Comparison of ENCODE assay signal across 38 cellular contexts in the genomic region with DNA sequence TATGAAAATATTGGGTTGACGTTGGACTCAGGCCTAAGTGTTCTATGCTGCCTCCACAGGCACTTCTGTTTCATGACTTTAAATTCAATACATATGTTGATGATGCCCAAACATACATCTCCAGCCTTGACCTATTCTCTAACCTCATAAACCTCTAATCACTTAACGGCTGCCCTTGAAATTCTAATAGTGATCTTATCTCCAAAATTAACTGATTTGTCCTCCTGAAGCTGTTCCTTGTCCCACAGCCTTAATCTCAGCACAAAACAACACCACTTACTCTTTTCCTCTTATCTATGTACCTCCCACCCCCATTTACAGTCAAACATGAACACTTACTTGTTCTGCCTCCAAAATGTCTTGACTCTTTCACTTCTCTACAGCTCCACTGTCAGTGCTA. TPM values are rescaled to one million over a fixed set of nuclear protein-coding genes. Genes with fewer than 3 reads are reported as not detected.
"Had no signal": no experiment of that assay in that cellular context is flagged by ENCODE, and none has a peak within 500 bp of the region (broad histone marks: within the 10 kb centered on the region; RNA-seq: fewer than 3 reads in every experiment).

No MANE protein-coding gene starts in this region.

- H3K4me3 Mint-ChIP-seq: activated CD4-positive, alpha-beta memory T cell treated with anti-CD3 and anti-CD28 coated beads, Interleukin-2, amount 10 ng/mL, durations not matched to agents 7 days and 5 days; activated CD4-positive, alpha-beta T cell treated with anti-CD3 and anti-CD28 coated beads for 36 hours; activated CD4-positive, alpha-beta T cell treated with anti-CD3 and anti-CD28 coated beads, Interleukin-2, amount 10 ng/mL, durations not matched to agents 7 days and 5 days; activated naive CD8-positive, alpha-beta T cell; activated T-cell treated with anti-CD3 and anti-CD28 coated beads, Interleukin-2, amount 50 U/mL, for 4 hours; activated T-helper 17 cell treated with anti-CD3 and anti-CD28 coated beads, Interleukin-2, amount 50 U/mL, for 72 hours; central memory CD8-positive, alpha-beta T cell; effector memory CD8-positive, alpha-beta T cell; T-helper 17 cell; T-helper 2 cell treated with Interferon-gamma antibody and Interleukin-4, amounts not matched to agents 5 μg/mL and 100 μg/mL, for 36 hours had no signal

- H3K36me3 ChIP-seq: brain microvascular endothelial cell, esophagus squamous epithelium, gastroesophageal sphincter, heart right ventricle, WERI-Rb-1 had no signal

- H3K4me2 ChIP-seq: hepatocyte had no signal

- H3K4me1 ChIP-seq: esophagus squamous epithelium, gastroesophageal sphincter, heart right ventricle had no signal

- FAIRE-seq: astrocyte, bronchial epithelial cell, endometrium, endothelial cell of umbilical vein had no signal

- H3K36me3 Mint-ChIP-seq: activated naive CD8-positive, alpha-beta T cell had no signal

- H3K9me3 ChIP-seq: esophagus squamous epithelium, gastroesophageal sphincter, heart right ventricle had no signal

- ATAC-seq: activated CD4-positive, alpha-beta T cell treated with anti-CD3 and anti-CD28 coated beads for 36 hours; activated T-cell treated with anti-CD3 and anti-CD28 coated beads, Interleukin-2, amount 50 U/mL, for 4 hours; activated T-helper 17 cell treated with anti-CD3 and anti-CD28 coated beads, Interleukin-2, amount 50 U/mL, for 72 hours; effector memory CD8-positive, alpha-beta T cell; gastroesophageal sphincter; heart right ventricle; T-helper 17 cell had no signal

- H3K4me3 ChIP-seq: esophagus squamous epithelium, gastroesophageal sphincter, heart right ventricle, hepatocyte had no signal

- H2AFZ ChIP-seq: hepatocyte had no signal

- H3K27me3 Mint-ChIP-seq: activated CD4-positive, alpha-beta memory T cell treated with anti-CD3 and anti-CD28 coated beads, Interleukin-2, amount 10 ng/mL, durations not matched to agents 7 days and 5 days; activated CD4-positive, alpha-beta T cell treated with anti-CD3 and anti-CD28 coated beads for 36 hours; activated CD4-positive, alpha-beta T cell treated with anti-CD3 and anti-CD28 coated beads, Interleukin-2, amount 10 ng/mL, durations not matched to agents 7 days and 5 days; activated naive CD8-positive, alpha-beta T cell; activated T-helper 17 cell treated with anti-CD3 and anti-CD28 coated beads, Interleukin-2, amount 50 U/mL, for 72 hours; central memory CD8-positive, alpha-beta T cell; effector memory CD8-positive, alpha-beta T cell; T-helper 17 cell had no signal

- H3K27me3 ChIP-seq: brain microvascular endothelial cell, esophagus squamous epithelium, gastroesophageal sphincter, heart right ventricle, hepatocyte had no signal

- H3K27ac ChIP-seq: brain microvascular endothelial cell, epithelial cell of prostate, esophagus squamous epithelium, gastroesophageal sphincter, heart right ventricle, hepatocyte, WERI-Rb-1 had no signal

- H3K4me1 Mint-ChIP-seq: activated CD4-positive, alpha-beta memory T cell treated with anti-CD3 and anti-CD28 coated beads, Interleukin-2, amount 10 ng/mL, durations not matched to agents 7 days and 5 days; activated CD4-positive, alpha-beta T cell treated with anti-CD3 and anti-CD28 coated beads for 36 hours; activated CD4-positive, alpha-beta T cell treated with anti-CD3 and anti-CD28 coated beads, Interleukin-2, amount 10 ng/mL, durations not matched to agents 7 days and 5 days; activated T-helper 17 cell treated with anti-CD3 and anti-CD28 coated beads, Interleukin-2, amount 50 U/mL, for 72 hours; central memory CD8-positive, alpha-beta T cell; T-helper 17 cell had no signal

- H3K27ac Mint-ChIP-seq: activated CD4-positive, alpha-beta memory T cell treated with anti-CD3 and anti-CD28 coated beads, Interleukin-2, amount 10 ng/mL, durations not matched to agents 7 days and 5 days; activated CD4-positive, alpha-beta T cell treated with anti-CD3 and anti-CD28 coated beads for 36 hours; activated CD4-positive, alpha-beta T cell treated with anti-CD3 and anti-CD28 coated beads, Interleukin-2, amount 10 ng/mL, durations not matched to agents 7 days and 5 days; activated naive CD8-positive, alpha-beta T cell; activated T-helper 17 cell treated with anti-CD3 and anti-CD28 coated beads, Interleukin-2, amount 50 U/mL, for 72 hours; effector memory CD8-positive, alpha-beta T cell; T-helper 17 cell; T-helper 2 cell treated with Interferon-gamma antibody and Interleukin-4, amounts not matched to agents 5 μg/mL and 100 μg/mL, for 36 hours had no signal

- H3K79me2 ChIP-seq: hepatocyte had no signal

- H3K9me3 Mint-ChIP-seq: activated T-cell treated with anti-CD3 and anti-CD28 coated beads, Interleukin-2, amount 50 U/mL, for 4 hours; T-helper 2 cell treated with Interferon-gamma antibody and Interleukin-4, amounts not matched to agents 5 μg/mL and 100 μg/mL, for 36 hours had no signal

- DNase-seq: activated CD4-positive, alpha-beta memory T cell treated with anti-CD3 and anti-CD28 coated beads, Interleukin-2, amount 10 ng/mL, durations not matched to agents 7 days and 5 days; activated CD4-positive, alpha-beta T cell treated with anti-CD3 and anti-CD28 coated beads for 36 hours; activated CD4-positive, alpha-beta T cell treated with anti-CD3 and anti-CD28 coated beads, Interleukin-2, amount 10 ng/mL, durations not matched to agents 7 days and 5 days; activated CD4-positive, alpha-beta T cell treated with anti-CD3 and anti-CD28 coated beads, Interleukin-2, amount 50 U/mL, for 4 hours; activated CD4-positive, CD25-positive, alpha-beta regulatory T cell; activated CD4-positive, CD25-positive, alpha-beta regulatory T cell treated with anti-CD3 and anti-CD28 coated beads, Interleukin-2, amount 50 U/mL, for 72 hours; activated CD8-positive, alpha-beta memory T cell treated with anti-CD3 and anti-CD28 coated beads for 24 hours; activated effector memory CD4-positive, alpha-beta T cell treated with Interleukin-2 at 50 U/mL for 16 hours; activated gamma-delta T cell treated with Interleukin-2 at 50 U/mL for 16 hours; activated naive CD4-positive, alpha-beta T cell treated with anti-CD3 and anti-CD28 coated beads, Interleukin-2, amount 50 U/mL, for 16 hours; activated naive CD4-positive, alpha-beta T cell treated with Interleukin-2 at 50 U/mL for 16 hours; activated T-cell treated with anti-CD3 and anti-CD28 coated beads, Interleukin-2, amount 50 U/mL, for 4 hours; amniotic stem cell; anterior cingulate cortex; brain microvascular endothelial cell; cortex of kidney; dermis blood vessel endothelial cell; effector CD4-positive, alpha-beta T cell; effector memory CD8-positive, alpha-beta T cell; esophagus squamous epithelium; foreskin melanocyte; heart right ventricle; T-helper 17 cell; T1000; WERI-Rb-1 had no signal

RNA-seq across cellular contexts. Expression of a gene that starts 43.3 kb away (rescaled TPM):
- total RNA-seq: activated CD4-positive, alpha-beta memory T cell treated with anti-CD3 and anti-CD28 coated beads, Interleukin-2, amount 10 ng/mL, durations not matched to agents 7 days and 5 days; activated CD4-positive, alpha-beta T cell treated with anti-CD3 and anti-CD28 coated beads for 36 hours; activated CD4-positive, alpha-beta T cell treated with anti-CD3 and anti-CD28 coated beads, Interleukin-2, amount 10 ng/mL, durations not matched to agents 7 days and 5 days; activated T-cell treated with anti-CD3 and anti-CD28 coated beads, Interleukin-2, amount 50 U/mL, for 4 hours; activated T-helper 17 cell treated with anti-CD3 and anti-CD28 coated beads, Interleukin-2, amount 50 U/mL, for 72 hours; astrocyte; bronchial epithelial cell; dermis blood vessel endothelial cell; endothelial cell of umbilical vein; fibroblast of villous mesenchyme; glomerular endothelial cell; T-helper 17 cell had no signal
- polyA plus RNA-seq: endothelial cell of umbilical vein had no signal
